In genomic region chr9:70043285-70043684, GRCh38 we compare ENCODE assay signal across 10 cellular contexts. TPM values are rescaled to one million over a fixed set of nuclear protein-coding genes. Genes with fewer than 3 reads are reported as not detected.
DNase-seq lines count a peak whose midpoint lies in the region; ATAC-seq and TF ChIP-seq lines count a peak whose summit lies in the region.
"Had no signal": no experiment of that assay in that cellular context is flagged by ENCODE, and none has a peak within 500 bp of the region (broad histone marks: within the 10 kb centered on the region; RNA-seq: fewer than 3 reads in every experiment).

No MANE protein-coding gene starts in this region.

- peak overlapping the region; percentile 81 for H2AK9ac ChIP-seq in IMR-90 (replicated peaks; ENCODE audit: low read depth, low read length, poor library complexity)

- no peaks in the 10 kb centered on the region for H4K20me1 ChIP-seq in IMR-90 (ENCODE audit: insufficient read depth, low read length)

- 0% methylated on average over 1 of the region's 7 CpGs; no CpG with 5 or more reads in 1 of the 2 experiments for WGBS in IMR-90 (ENCODE audit: extremely low coverage in 2 of 2, insufficient read length in 1 of 2), 2 experiments
- WGBS in mesodermal cell (ENCODE audit: insufficient coverage in 2 of 2), 2 experiments, result 0 to 3% methylated on average over 1 to 4 of the region's 7 CpGs

- H2BK15ac ChIP-seq in IMR-90 (ENCODE audit: low read depth, low read length), result no peak overlapping the region

- H3K4ac ChIP-seq in IMR-90 (ENCODE audit: low read depth, low read length), result peak overlapping the region; percentile 31; the same call in 1 of the 2 replicates

- dilution Hi-C loops in IMR-90 (cut with HindIII; ENCODE audit: low sequenced_read_pairs, unreplicated experiment), result no loop called here

- no TSS peak for BruUV-seq in IMR-90 (replicated peaks; lab: Mats Ljungman, UMichigan)

- no peak overlapping the region for H4K91ac ChIP-seq in IMR-90 (ENCODE audit: insufficient read depth, low read depth, low read length)

- no peak overlapping the region for H3K23ac ChIP-seq in IMR-90 (ENCODE audit: low read depth, low read length)

- in situ Hi-C loops in IMR-90 (cut with MboI; ENCODE audit: low sequenced_read_pairs), result no loop called here

- peaks cover 0 to 3% of the 10 kb centered on the region in 2 experiments; a peak in 1 of 4 replicates for H3K79me1 ChIP-seq in IMR-90 (ENCODE audit: low read depth in 1 of 2, low read length in 2 of 2)

- H2AK5ac ChIP-seq in IMR-90 (ENCODE audit: low read depth, low read length), result no peak overlapping the region

- H3K18ac ChIP-seq in IMR-90 (ENCODE audit: low read depth, low read length), result no peak overlapping the region

- TF ChIP-seq RAD21 in IMR-90 (IDR thresholded peaks at IDR 0.05; ENCODE audit: low read length), result no peak

- POLR2A ChIA-PET in IMR-90 (lab: Charles Lee; ENCODE audit: unreplicated experiment), result no interaction called here

- H3K9me3 ChIP-seq in IMR-90 (ENCODE audit: control insufficient read depth, insufficient read depth, low read length) (peaks cover 2% of the 10 kb centered on the region; the same call in 1 of the 2 replicates), mesodermal cell (ENCODE audit: control insufficient read depth, low read length) (peaks cover 6% of the 10 kb centered on the region), thoracic aorta (no peaks in the 10 kb centered on the region)

- no peak overlapping the region for H3K9ac ChIP-seq in IMR-90 (ENCODE audit: low read depth, low read length)

- H3K36me3 ChIP-seq in IMR-90 (ENCODE audit: control insufficient read depth, insufficient read depth, low read length) (no peaks in the 10 kb centered on the region), mesodermal cell (ENCODE audit: control insufficient read depth, insufficient read depth, low read length) (peaks cover 9% of the 10 kb centered on the region), thoracic aorta (no peaks in the 10 kb centered on the region)

- no peak for TF ChIP-seq POLR2A in IMR-90 (IDR thresholded peaks at IDR 0.05; ENCODE audit: low read depth, low read length)

- H3K4me1 ChIP-seq in IMR-90 (ENCODE audit: control insufficient read depth, insufficient read depth, low read length) (peaks cover 9% of the 10 kb centered on the region), mesodermal cell (ENCODE audit: control insufficient read depth, insufficient read depth, low read length, poor library complexity, severe bottlenecking) (peaks cover 22% of the 10 kb centered on the region), thoracic aorta (ENCODE audit: control insufficient read depth in 1 of 2, low read depth in 2 of 2) (peaks cover 0 to 42% of the 10 kb centered on the region in 2 donors)

- H3K27me3 ChIP-seq in IMR-90 (ENCODE audit: control insufficient read depth, insufficient read depth, low read length) (no peaks in the 10 kb centered on the region), thoracic aorta (replicated peaks; ENCODE audit: insufficient read depth) (no peaks in the 10 kb centered on the region)

- no peak overlapping the region for H2BK5ac ChIP-seq in IMR-90 (ENCODE audit: low read depth, low read length, poor library complexity, severe bottlenecking)

- H3K9me1 ChIP-seq in IMR-90 (ENCODE audit: insufficient read depth, low read length), result peaks cover 4% of the 10 kb centered on the region; the same call in 1 of the 2 replicates

- ATAC-seq in IMR-90 (ENCODE audit: low read depth) (no peak), thoracic aorta (ENCODE audit: insufficient number of reproducible peaks, low FRiP score, low read depth) (peak; percentile 17), GM19035 (IDR thresholded peaks at IDR 0.05; ENCODE audit: unreplicated experiment) (no peak)
- ATAC-seq: activated CD4-positive, alpha-beta T cell treated with anti-CD3 and anti-CD28 coated beads for 36 hours had no signal

- H2AFZ ChIP-seq in IMR-90 (replicated peaks; ENCODE audit: low read length, poor library complexity), result peak overlapping the region; percentile 98

- no peak overlapping the region for H3K56ac ChIP-seq in IMR-90 (ENCODE audit: extremely low read depth, insufficient read depth, low read length)

- H2BK20ac ChIP-seq in IMR-90 (ENCODE audit: low read depth, low read length), result no peak overlapping the region

- CTCF ChIA-PET in IMR-90 (lab: Yijun Ruan, JAX), result interaction anchor here (1.5 kb wide), 1 partner anchor 9 kb away, joined by 6 read pairs; no protein-coding TSS in a partner anchor

- DNase-seq in IMR-90 (no peak), epithelial cell of proximal tubule (ENCODE audit: low read depth) (no peak), thoracic aorta (ENCODE audit: low spot score) (no peak), HPDE6-E6E7 (ENCODE audit: extremely low spot score) (no peak), NCI-H2081 (lab: John Stamatoyannopoulos, UW) (no peak), NCI-H748 (lab: John Stamatoyannopoulos, UW; ENCODE audit: unreplicated experiment) (no peak)
- DNase-seq: NCI-H1105 treated with DMSO at 0.1 percent for 48 hours had no signal

- no peak overlapping the region for H4K5ac ChIP-seq in IMR-90 (ENCODE audit: low read depth, low read length)

- intact Hi-C loops in IMR-90 (cut with micrococcal nuclease), result loop anchor here (5.0 kb wide), 1 partner anchor 71 kb away; no protein-coding TSS in a partner anchor

- peak overlapping the region in 1 of 2 experiments; percentile 62; a peak in 1 of 4 replicates for H4K8ac ChIP-seq in IMR-90 (ENCODE audit: low read depth in 2 of 2, low read length in 2 of 2)

- H3K4me3 ChIP-seq in IMR-90 (ENCODE audit: insufficient read depth, low read depth, low read length) (no peak overlapping the region), epithelial cell of proximal tubule (ENCODE audit: low read depth, low read length) (peak overlapping the region; percentile 76), mesodermal cell (ENCODE audit: extremely low read depth, insufficient read depth, low read length, poor library complexity, severe bottlenecking) (peak overlapping the region; percentile 52), thoracic aorta (peak overlapping the region; percentile 72)

- H3K27ac ChIP-seq in IMR-90 (ENCODE audit: insufficient read depth, low read length) (no peak overlapping the region), mesodermal cell (ENCODE audit: low read depth, low read length, severe bottlenecking) (peak overlapping the region; percentile 80), thoracic aorta (peak overlapping the region; percentile 18 to 29)

- TF ChIP-seq CTCF in IMR-90 (conservative IDR thresholded peaks at IDR 0.05; ENCODE audit: low read depth, low read length) (no peak), epithelial cell of proximal tubule (conservative IDR thresholded peaks at IDR 0.05; ENCODE audit: low read depth, low read length) (no peak), thoracic aorta (IDR thresholded peaks at IDR 0.05) (no peak)

- H3K14ac ChIP-seq in IMR-90 (replicated peaks; ENCODE audit: low read depth, low read length), result no peak overlapping the region

- H3K4me2 ChIP-seq in IMR-90 (ENCODE audit: low read depth, low read length), result peak overlapping the region; percentile 97

- 0 out of 2 replicates have a peak overlapping the region, but pooled peaks have one; percentile 70 for H2BK120ac ChIP-seq in IMR-90 (ENCODE audit: low read depth, low read length)

TF ChIP-seq in IMR-90, 13 proteins besides CTCF, POLR2A, EP300 and RAD21:
- TF ChIP-seq CEBPB (IDR thresholded peaks at IDR 0.05; ENCODE audit: low read depth, low read length) (no peak), BHLHE40 (IDR thresholded peaks at IDR 0.05; ENCODE audit: low read depth, low read length) (no peak), RFX5 (IDR thresholded peaks at IDR 0.05; ENCODE audit: low read depth, low read length) (no peak), RCOR1 (IDR thresholded peaks at IDR 0.05; ENCODE audit: insufficient replicate concordance, low read length) (no peak), FOS (IDR thresholded peaks at IDR 0.05; ENCODE audit: low read depth, low read length) (no peak), MAZ (IDR thresholded peaks at IDR 0.05; ENCODE audit: borderline replicate concordance, low read depth, low read length) (no peak), MXI1 (IDR thresholded peaks at IDR 0.05; ENCODE audit: borderline replicate concordance, low read depth, low read length) (no peak), MAFK (IDR thresholded peaks at IDR 0.05; ENCODE audit: low read depth, low read length) (no peak), CHD1 (IDR thresholded peaks at IDR 0.05; ENCODE audit: low read depth, low read length) (no peak), SMC3 (IDR thresholded peaks at IDR 0.05; ENCODE audit: low read depth, low read length) (no peak), NFE2L2 (IDR thresholded peaks at IDR 0.05; ENCODE audit: low read depth, low read length) (no peak)
- TF ChIP-seq, protein P1, sequence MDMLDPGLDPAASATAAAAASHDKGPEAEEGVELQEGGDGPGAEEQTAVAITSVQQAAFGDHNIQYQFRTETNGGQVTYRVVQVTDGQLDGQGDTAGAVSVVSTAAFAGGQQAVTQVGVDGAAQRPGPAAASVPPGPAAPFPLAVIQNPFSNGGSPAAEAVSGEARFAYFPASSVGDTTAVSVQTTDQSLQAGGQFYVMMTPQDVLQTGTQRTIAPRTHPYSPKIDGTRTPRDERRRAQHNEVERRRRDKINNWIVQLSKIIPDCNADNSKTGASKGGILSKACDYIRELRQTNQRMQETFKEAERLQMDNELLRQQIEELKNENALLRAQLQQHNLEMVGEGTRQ (IDR thresholded peaks at IDR 0.05; ENCODE audit: low read depth, low read length), result no peak
- TF ChIP-seq, protein P2, sequence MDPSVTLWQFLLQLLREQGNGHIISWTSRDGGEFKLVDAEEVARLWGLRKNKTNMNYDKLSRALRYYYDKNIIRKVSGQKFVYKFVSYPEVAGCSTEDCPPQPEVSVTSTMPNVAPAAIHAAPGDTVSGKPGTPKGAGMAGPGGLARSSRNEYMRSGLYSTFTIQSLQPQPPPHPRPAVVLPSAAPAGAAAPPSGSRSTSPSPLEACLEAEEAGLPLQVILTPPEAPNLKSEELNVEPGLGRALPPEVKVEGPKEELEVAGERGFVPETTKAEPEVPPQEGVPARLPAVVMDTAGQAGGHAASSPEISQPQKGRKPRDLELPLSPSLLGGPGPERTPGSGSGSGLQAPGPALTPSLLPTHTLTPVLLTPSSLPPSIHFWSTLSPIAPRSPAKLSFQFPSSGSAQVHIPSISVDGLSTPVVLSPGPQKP (IDR thresholded peaks at IDR 0.05; ENCODE audit: borderline replicate concordance, low read depth, low read length), result no peak

RNA-seq across cellular contexts. Expression of gene MAMDC2, which starts 0.4 kb away (rescaled TPM):
- total RNA-seq in IMR-90 (2012; rRNA removed) (5.0 and 5.6 TPM in 2 replicates), epithelial cell of proximal tubule (5.5 and 6.6 TPM in 2 replicates), thoracic aorta (10 to 100 TPM; 25.4 to 29.0 TPM)
- polyA plus RNA-seq in IMR-90 (2012; rRNA removed), result 5.0 and 5.2 TPM in 2 replicates
- 1.2 and 2.8 TPM in 2 replicates for polyA plus RNA-seq in IMR-90 (2012; cell fraction: cytosol; rRNA removed)
- 1.3 and 3.5 TPM in 2 replicates for polyA plus RNA-seq in IMR-90 (2012; cell fraction: nucleus; rRNA removed; ENCODE audit: low replicate concordance)
- polyA plus RNA-seq in mesodermal cell (2013, experiment 1 of 2), result 19.1 TPM
- polyA plus RNA-seq in mesodermal cell (2013, experiment 2 of 2), result 20.0 TPM
- total RNA-seq: activated CD4-positive, alpha-beta T cell treated with anti-CD3 and anti-CD28 coated beads for 36 hours had no signal
